Comparison of ENCODE assay signal across 1 cellular context in the genomic region with DNA sequence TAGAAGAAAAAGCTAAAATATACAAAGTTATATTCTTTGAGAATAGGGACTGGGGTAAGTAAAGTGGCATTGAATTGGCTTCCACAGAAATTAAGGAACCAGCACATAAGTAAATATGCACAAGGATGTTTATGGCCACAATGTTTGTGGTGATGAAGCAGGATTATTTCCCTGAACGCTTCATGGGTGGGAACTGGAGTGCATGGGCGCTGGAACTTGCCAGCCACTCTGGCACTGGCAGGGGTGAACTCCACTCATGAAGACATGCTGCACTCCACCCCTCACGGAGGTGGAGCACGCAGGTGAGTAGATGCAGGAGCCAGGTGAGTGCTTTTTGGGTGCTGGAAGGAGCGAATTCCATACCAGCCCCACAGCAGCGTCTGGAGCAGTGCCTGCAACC.
TF ChIP-seq lines count a peak whose summit lies in the region.

No MANE protein-coding gene starts in this region.

TF ChIP-seq in H1, 55 proteins besides CTCF, POLR2A, EP300 and RAD21:
- TF ChIP-seq SIX5 (IDR thresholded peaks at IDR 0.05; ENCODE audit: low read depth, low read length) (no peak), SP2 (IDR thresholded peaks at IDR 0.05; ENCODE audit: low read length) (no peak), TCF12 (IDR thresholded peaks at IDR 0.05; ENCODE audit: low read depth, low read length) (no peak), JUND (IDR thresholded peaks at IDR 0.05; ENCODE audit: low read length) (no peak), ASH2L (IDR thresholded peaks at IDR 0.05; ENCODE audit: low read length) (no peak), POU5F1 (IDR thresholded peaks at IDR 0.05; ENCODE audit: low read depth, low read length) (no peak), SRF (IDR thresholded peaks at IDR 0.05; ENCODE audit: low read depth, low read length) (no peak), HDAC2 (IDR thresholded peaks at IDR 0.05; ENCODE audit: borderline replicate concordance in 1 of 2, low read depth in 2 of 2, low read length in 2 of 2) (no peak), SUZ12 (IDR thresholded peaks at IDR 0.05; ENCODE audit: low read length) (no peak), GABPA (IDR thresholded peaks at IDR 0.05; ENCODE audit: borderline replicate concordance, insufficient read depth, low read length) (no peak), RBBP5 (IDR thresholded peaks at IDR 0.05; ENCODE audit: borderline replicate concordance, low read depth, low read length) (no peak)
- TF ChIP-seq, protein P1, sequence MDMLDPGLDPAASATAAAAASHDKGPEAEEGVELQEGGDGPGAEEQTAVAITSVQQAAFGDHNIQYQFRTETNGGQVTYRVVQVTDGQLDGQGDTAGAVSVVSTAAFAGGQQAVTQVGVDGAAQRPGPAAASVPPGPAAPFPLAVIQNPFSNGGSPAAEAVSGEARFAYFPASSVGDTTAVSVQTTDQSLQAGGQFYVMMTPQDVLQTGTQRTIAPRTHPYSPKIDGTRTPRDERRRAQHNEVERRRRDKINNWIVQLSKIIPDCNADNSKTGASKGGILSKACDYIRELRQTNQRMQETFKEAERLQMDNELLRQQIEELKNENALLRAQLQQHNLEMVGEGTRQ (IDR thresholded peaks at IDR 0.05; ENCODE audit: low read length) = no peak
